22 cellular contexts compared by ENCODE assay signal in the genomic region with DNA sequence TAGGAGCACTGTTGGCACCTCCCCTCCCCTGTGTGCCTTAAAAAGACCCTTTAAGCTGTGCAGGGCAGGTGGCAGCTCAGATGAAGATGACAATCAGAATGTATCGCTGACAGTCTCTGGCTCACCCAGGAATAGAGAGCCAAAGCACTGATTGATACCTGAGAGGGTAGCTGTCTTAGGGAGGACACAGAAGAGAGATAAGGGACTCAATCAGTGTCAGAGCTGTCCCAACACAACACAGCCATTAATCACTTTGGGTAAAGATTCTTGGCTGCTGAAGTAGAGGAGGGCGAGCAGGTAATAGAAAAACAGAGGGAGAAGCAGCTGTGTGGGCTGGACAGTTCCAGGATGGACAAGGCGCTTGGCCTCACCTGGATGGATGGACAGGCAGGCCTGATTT.
"Had no signal": no experiment of that assay in that cellular context is flagged by ENCODE, and none has a peak within 500 bp of the region (broad histone marks: within the 10 kb centered on the region; RNA-seq: fewer than 3 reads in every experiment).

No MANE protein-coding gene starts in this region.

- DNase-seq: islet precursor cell; left ventricle myocardium inferior; mammary epithelial cell; mesenchymal stem cell; naive thymus-derived CD8-positive, alpha-beta T cell; ovary; right lobe of liver; stimulated activated CD4-positive, alpha-beta T cell treated with anti-CD3 and anti-CD28 coated beads, Interleukin-1b, Interleukin-23, amount 100 ng/mL, for 48 hours; stimulated activated CD4-positive, alpha-beta T cell treated with anti-CD3 and anti-CD28 coated beads, Interleukin-2, amount 100 ng/mL, for 48 hours; stimulated activated naive B cell treated with anti-CD40 and anti-IgM and Interleukin-4, amounts not matched to agents 10 μg/mL and 1 μg/mL and 100 μg/mL, for 72 hours; stimulated activated naive CD8-positive, alpha-beta T cell treated with anti-CD3 and anti-CD28 coated beads, Interleukin-15, Interleukin-2, amounts not matched to agents 100 U/mL and 50 U/mL, for 24 hours; tibial artery; trophoblast cell; uterus had no signal

- H3K9me3 Mint-ChIP-seq: naive thymus-derived CD8-positive, alpha-beta T cell; nephron; neural progenitor cell; stimulated activated naive B cell treated with anti-CD40 and anti-IgM and Interleukin-4, amounts not matched to agents 10 μg/mL and 1 μg/mL and 100 μg/mL, for 72 hours had no signal

- H2AFZ ChIP-seq: neural progenitor cell had no signal

- H3K27me3 Mint-ChIP-seq: progenitor cell of endocrine pancreas had no signal

- H3K27me3 ChIP-seq: hepatocyte, neural progenitor cell, ovary, right atrium auricular region, right lobe of liver, suprapubic skin, tibial artery, uterus had no signal

- H3K4me3 Mint-ChIP-seq: naive thymus-derived CD8-positive, alpha-beta T cell; nephron; neural progenitor cell; stimulated activated naive B cell treated with anti-CD40 and anti-IgM and Interleukin-4, amounts not matched to agents 10 μg/mL and 1 μg/mL and 100 μg/mL, for 72 hours had no signal

- H3K4me1 ChIP-seq: left ventricle myocardium inferior, right atrium auricular region, tibial artery had no signal

- H3K9ac ChIP-seq: neural progenitor cell had no signal

- H3K4me2 ChIP-seq: neural progenitor cell, smooth muscle cell had no signal

- H3K9me3 ChIP-seq: left ventricle myocardium inferior, ovary, right atrium auricular region, right lobe of liver, suprapubic skin, thoracic aorta, tibial artery, uterus had no signal

- H3K36me3 Mint-ChIP-seq: naive thymus-derived CD8-positive, alpha-beta T cell; neural progenitor cell; stimulated activated naive B cell treated with anti-CD40 and anti-IgM and Interleukin-4, amounts not matched to agents 10 μg/mL and 1 μg/mL and 100 μg/mL, for 72 hours had no signal

- H3K27ac Mint-ChIP-seq: naive thymus-derived CD8-positive, alpha-beta T cell; neural progenitor cell; stimulated activated naive B cell treated with anti-CD40 and anti-IgM and Interleukin-4, amounts not matched to agents 10 μg/mL and 1 μg/mL and 100 μg/mL, for 72 hours had no signal

- H3K4me1 Mint-ChIP-seq: naive thymus-derived CD8-positive, alpha-beta T cell had no signal

- H3K27ac ChIP-seq: left ventricle myocardium inferior, neural progenitor cell, ovary, right atrium auricular region, suprapubic skin, thoracic aorta, tibial artery, uterus had no signal

- H3K4me3 ChIP-seq: hepatocyte, left ventricle myocardium inferior, neural progenitor cell, ovary, right atrium auricular region, smooth muscle cell, suprapubic skin, thoracic aorta, tibial artery, uterus had no signal

- ATAC-seq: naive thymus-derived CD8-positive, alpha-beta T cell; stimulated activated naive B cell treated with anti-CD40 and anti-IgM and Interleukin-4, amounts not matched to agents 10 μg/mL and 1 μg/mL and 100 μg/mL, for 72 hours; stimulated activated naive CD8-positive, alpha-beta T cell treated with anti-CD3 and anti-CD28 coated beads, Interleukin-15, Interleukin-2, amounts not matched to agents 100 U/mL and 50 U/mL, for 24 hours had no signal

- H3K36me3 ChIP-seq: left ventricle myocardium inferior, neural progenitor cell, ovary, right atrium auricular region, right lobe of liver, suprapubic skin, thoracic aorta, tibial artery, uterus had no signal
